Comparison of ENCODE assay signal across 24 cellular contexts in genomic region chr6:151143337-151143736, GRCh38.
"Had no signal": no experiment of that assay in that cellular context is flagged by ENCODE, and none has a peak within 500 bp of the region (broad histone marks: within the 10 kb centered on the region; RNA-seq: fewer than 3 reads in every experiment).

No MANE protein-coding gene starts in this region.

- H3K27me3 ChIP-seq: brain microvascular endothelial cell, stomach, vagina had no signal

- H3K4me1 ChIP-seq: prostate gland, vagina had no signal

- H3K4me3 ChIP-seq: prostate gland, stomach, vagina had no signal

- H3K9me3 Mint-ChIP-seq: activated T-helper 1 cell treated with anti-CD3 and anti-CD28 coated beads, Interleukin-12 subunit alpha, Interleukin-12 subunit beta, Interleukin-2, Interleukin-4 antibody, amounts not matched to agents 30 ng/mL and 10 ng/mL and 1 ng/mL, durations not matched to agents 14 hours and 24 hours and 36 hours had no signal

- DNase-seq: activated CD4-positive, alpha-beta T cell treated with anti-CD3 and anti-CD28 coated beads, Interleukin-2, amount 50 U/mL, for 1 hour; activated CD8-positive, alpha-beta T cell treated with anti-CD3 and anti-CD28 coated beads, Interleukin-2, amount 10 ng/mL, durations not matched to agents 7 days and 5 days; aorta; brain microvascular endothelial cell; caudate nucleus; dermis blood vessel endothelial cell; effector memory CD4-positive, alpha-beta T cell; foreskin melanocyte; glutamatergic neuron; hippocampal formation; left ventricle myocardium superior; stimulated activated CD4-positive, alpha-beta T cell treated with anti-CD3 and anti-CD28 coated beads, Interleukin-12 subunit alpha, Interleukin-12 subunit beta, amount 100 ng/mL, for 4 hours; stomach; trophoblast cell had no signal

- ATAC-seq: activated CD4-positive, CD25-positive, alpha-beta regulatory T cell treated with anti-CD3 and anti-CD28 coated beads, Interleukin-2, amount 50 U/mL, for 24 hours; activated CD8-positive, alpha-beta T cell treated with anti-CD3 and anti-CD28 coated beads, Interleukin-2, amount 10 ng/mL, durations not matched to agents 7 days and 5 days; activated naive CD4-positive, alpha-beta T cell treated with anti-CD3 and anti-CD28 coated beads, Interleukin-2, amount 50 U/mL, for 72 hours; esophagus mucosa; left ventricle myocardium superior had no signal

- H3K27ac Mint-ChIP-seq: activated CD8-positive, alpha-beta T cell treated with anti-CD3 and anti-CD28 coated beads, Interleukin-2, amount 10 ng/mL, durations not matched to agents 7 days and 5 days; activated T-helper 1 cell treated with anti-CD3 and anti-CD28 coated beads, Interleukin-12 subunit alpha, Interleukin-12 subunit beta, Interleukin-2, Interleukin-4 antibody, amounts not matched to agents 30 ng/mL and 10 ng/mL and 1 ng/mL, durations not matched to agents 14 hours and 24 hours and 36 hours; memory B cell had no signal

- H3K36me3 Mint-ChIP-seq: activated naive CD4-positive, alpha-beta T cell treated with anti-CD3 and anti-CD28 coated beads, Interleukin-2, amount 50 U/mL, for 72 hours; memory B cell had no signal

- H3K4me3 Mint-ChIP-seq: activated CD8-positive, alpha-beta T cell treated with anti-CD3 and anti-CD28 coated beads, Interleukin-2, amount 10 ng/mL, durations not matched to agents 7 days and 5 days; activated T-helper 1 cell treated with anti-CD3 and anti-CD28 coated beads, Interleukin-12 subunit alpha, Interleukin-12 subunit beta, Interleukin-2, Interleukin-4 antibody, amounts not matched to agents 30 ng/mL and 10 ng/mL and 1 ng/mL, durations not matched to agents 14 hours and 24 hours and 36 hours; memory B cell; neural crest cell had no signal

- H3K27ac ChIP-seq: brain microvascular endothelial cell, prostate gland, stomach, vagina, VCaP had no signal

- FAIRE-seq: endothelial cell of umbilical vein had no signal

- H3K36me3 ChIP-seq: brain microvascular endothelial cell, prostate gland, stomach, vagina had no signal

- H3K9me3 ChIP-seq: prostate gland, stomach, vagina had no signal
